Comparison of ENCODE assay signal across 8 cellular contexts in genomic region chr11:5004429-5005274, GRCh38. TPM values are rescaled to one million over a fixed set of nuclear protein-coding genes. Genes with fewer than 3 reads are reported as not detected.
DNase-seq lines count a peak whose midpoint lies in the region; ATAC-seq and TF ChIP-seq lines count a peak whose summit lies in the region.

No MANE protein-coding gene starts in this region.

- ATAC-seq in GM18511 (IDR thresholded peaks at IDR 0.05; ENCODE audit: unreplicated experiment) (peak; percentile 66), GM21529 (IDR thresholded peaks at IDR 0.05; ENCODE audit: unreplicated experiment) (no peak)

- H3K36me3 ChIP-seq in cardiac muscle cell: no peaks in the 10 kb centered on the region

- H3K4me3 ChIP-seq in cardiac muscle cell: no peak overlapping the region
- H3K4me3 ChIP-seq in retinal pigment epithelial cell (ENCODE audit: low read length): no peak overlapping the region

- TF ChIP-seq CTCF in AG09319 (IDR thresholded peaks at IDR 0.05; ENCODE audit: low read depth, low read length): peak; percentile 59
- TF ChIP-seq CTCF in VCaP (conservative IDR thresholded peaks at IDR 0.05): peak; percentile 85
- TF ChIP-seq CTCF in cardiac muscle cell (IDR thresholded peaks at IDR 0.05; ENCODE audit: low read depth, low read length): peak; percentile 62
- TF ChIP-seq CTCF in retinal pigment epithelial cell (conservative IDR thresholded peaks at IDR 0.05; ENCODE audit: low read depth, low read length): peak; percentile 73

- H3K4me1 ChIP-seq in cardiac muscle cell (ENCODE audit: low read depth): no peaks in the 10 kb centered on the region

- no peak overlapping the region for H3K27ac ChIP-seq in VCaP
- H3K27ac ChIP-seq in cardiac muscle cell: no peak overlapping the region

- DNase-seq in AG09319 (ENCODE audit: extremely low read depth, low read depth) (peak; percentile 15), NCI-H187 (lab: John Stamatoyannopoulos, UW) (peak; percentile 20 to 65), cardiac muscle cell (ENCODE audit: low read depth in 1 of 2, low spot score in 1 of 2) (peak; percentile 74 to 77), retinal pigment epithelial cell (ENCODE audit: low read depth) (peak; percentile 12), HPDE6-E6E7 (ENCODE audit: extremely low spot score) (no peak)

- peaks cover 4% of the 10 kb centered on the region for H3K27me3 ChIP-seq in cardiac muscle cell

- no peaks in the 10 kb centered on the region for H3K9me3 ChIP-seq in cardiac muscle cell (ENCODE audit: low read depth)

RNA-seq across cellular contexts. Expression of gene OR51L1, which starts 10.0 kb away (rescaled TPM):
- not detected in 2 replicates for total RNA-seq in cardiac muscle cell
- polyA plus RNA-seq in cardiac muscle cell: not detected in 2 replicates

RNA-seq across cellular contexts. Expression of gene OR52J3, which starts 41.7 kb away (rescaled TPM):
- not detected in 2 replicates for total RNA-seq in cardiac muscle cell
- polyA plus RNA-seq in cardiac muscle cell: not detected in 2 replicates

RNA-seq across cellular contexts. Expression of gene OR51A2, which starts 49.1 kb away (rescaled TPM):
- not detected in 2 replicates for total RNA-seq in cardiac muscle cell
- polyA plus RNA-seq in cardiac muscle cell: not detected in 2 replicates

RNA-seq across cellular contexts. Expression of gene OR52E2, which starts 54.8 kb away (rescaled TPM):
- not detected in 2 replicates for total RNA-seq in cardiac muscle cell
- polyA plus RNA-seq in cardiac muscle cell: not detected in 2 replicates

RNA-seq across cellular contexts. Expression of gene OR51A4, which starts 57.2 kb away (rescaled TPM):
- not detected in 2 replicates for total RNA-seq in cardiac muscle cell
- polyA plus RNA-seq in cardiac muscle cell: not detected in 2 replicates
